In genomic region chr1:161017181-161017580, GRCh38 we compare ENCODE assay signal across 1 cellular context.
A peak's percentile ranks its signal among the peaks of the same experiment; 100 is the strongest.
TF ChIP-seq lines count a peak whose summit lies in the region.
"Not testable (repeated sequence)": the region's sequence is repeated elsewhere in the genome, so short reads cannot be mapped to it uniquely, and the experiment has no call there.

No MANE protein-coding gene starts in this region.

TF ChIP-seq in K562, 482 proteins besides CTCF, POLR2A, EP300 and RAD21:
- 0 out of 2 replicates have a peak, but pooled peaks have one; percentile 41 for TF ChIP-seq ZNF589 (CRISPR knock-in tag; IDR thresholded peaks at IDR 0.05; ENCODE audit: low read depth)
- TF ChIP-seq NR2C2 (CRISPR knock-in tag; IDR thresholded peaks at IDR 0.05), result not testable (repeated sequence)
- TF ChIP-seq NR2C2 (tag; IDR thresholded peaks at IDR 0.05), result 0 out of 2 replicates have a peak, but pooled peaks have one; percentile 13
- TF ChIP-seq ZNF395 (CRISPR knock-in tag; IDR thresholded peaks at IDR 0.05), result peak; percentile 79; the same call in 1 of the 2 replicates
